Comparison of ENCODE assay signal across 2 cellular contexts in the genomic region with DNA sequence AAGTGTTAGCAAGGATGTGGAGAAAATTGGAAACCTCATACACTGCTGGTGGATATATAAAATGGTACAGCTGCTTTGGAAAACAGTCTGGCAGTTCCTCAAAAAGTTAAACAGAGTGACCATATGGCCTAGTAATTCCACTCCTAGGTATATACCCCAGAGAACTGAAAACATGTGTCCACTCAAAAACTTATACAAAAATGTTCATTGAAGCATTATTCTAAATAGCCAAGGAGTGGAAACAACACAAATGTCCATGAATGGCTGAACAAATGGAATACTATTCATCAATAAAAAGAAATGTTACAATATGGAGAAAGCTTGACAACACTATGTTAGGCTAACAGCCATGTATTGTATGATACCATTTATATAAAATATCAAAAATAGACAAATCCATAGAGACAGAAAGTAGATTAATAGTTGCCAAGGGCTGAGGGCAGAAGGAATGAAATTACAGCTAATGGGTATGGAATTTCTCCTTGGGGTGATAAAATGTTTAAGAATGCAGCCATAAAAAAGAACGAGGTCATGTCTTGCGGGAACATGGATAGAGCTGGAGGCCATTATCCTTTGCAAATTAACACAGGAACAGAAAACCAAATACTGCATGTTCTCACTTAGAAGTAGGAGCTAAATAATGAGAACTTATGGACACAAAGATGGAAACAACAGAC.
TF ChIP-seq lines count a peak whose summit lies in the region.

No MANE protein-coding gene starts in this region.

TF ChIP-seq in SK-N-SH treated with all-trans-retinoic acid at 6 μM for 48 hours, 23 proteins besides CTCF, POLR2A, EP300 and RAD21 (continued from another document):
- TF ChIP-seq, protein P1, sequence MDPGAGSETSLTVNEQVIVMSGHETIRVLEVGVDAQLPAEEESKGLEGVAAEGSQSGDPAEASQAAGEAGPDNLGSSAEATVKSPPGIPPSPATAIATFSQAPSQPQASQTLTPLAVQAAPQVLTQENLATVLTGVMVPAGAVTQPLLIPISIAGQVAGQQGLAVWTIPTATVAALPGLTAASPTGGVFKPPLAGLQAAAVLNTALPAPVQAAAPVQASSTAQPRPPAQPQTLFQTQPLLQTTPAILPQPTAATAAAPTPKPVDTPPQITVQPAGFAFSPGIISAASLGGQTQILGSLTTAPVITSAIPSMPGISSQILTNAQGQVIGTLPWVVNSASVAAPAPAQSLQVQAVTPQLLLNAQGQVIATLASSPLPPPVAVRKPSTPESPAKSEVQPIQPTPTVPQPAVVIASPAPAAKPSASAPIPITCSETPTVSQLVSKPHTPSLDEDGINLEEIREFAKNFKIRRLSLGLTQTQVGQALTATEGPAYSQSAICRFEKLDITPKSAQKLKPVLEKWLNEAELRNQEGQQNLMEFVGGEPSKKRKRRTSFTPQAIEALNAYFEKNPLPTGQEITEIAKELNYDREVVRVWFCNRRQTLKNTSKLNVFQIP (CRISPR knock-in tag; IDR thresholded peaks at IDR 0.05; ENCODE audit: borderline replicate concordance, low read depth): no peak
TF ChIP-seq in SK-N-SH treated with all-trans-retinoic acid at 6 μM for 48 hours: peak in this region for 2.

TF ChIP-seq in WTC11, 78 proteins besides CTCF, POLR2A, EP300 and RAD21 (continued from another document):
- TF ChIP-seq KAT7 (CRISPR knock-in tag; IDR thresholded peaks at IDR 0.05; ENCODE audit: borderline replicate concordance): no peak
- TF ChIP-seq CBFB (CRISPR knock-in tag; IDR thresholded peaks at IDR 0.05; ENCODE audit: low read depth): no peak
- TF ChIP-seq, protein P2, sequence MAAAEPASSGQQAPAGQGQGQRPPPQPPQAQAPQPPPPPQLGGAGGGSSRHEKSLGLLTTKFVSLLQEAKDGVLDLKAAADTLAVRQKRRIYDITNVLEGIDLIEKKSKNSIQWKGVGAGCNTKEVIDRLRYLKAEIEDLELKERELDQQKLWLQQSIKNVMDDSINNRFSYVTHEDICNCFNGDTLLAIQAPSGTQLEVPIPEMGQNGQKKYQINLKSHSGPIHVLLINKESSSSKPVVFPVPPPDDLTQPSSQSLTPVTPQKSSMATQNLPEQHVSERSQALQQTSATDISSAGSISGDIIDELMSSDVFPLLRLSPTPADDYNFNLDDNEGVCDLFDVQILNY (CRISPR knock-in tag; IDR thresholded peaks at IDR 0.05): no peak
- TF ChIP-seq ATF1 (CRISPR knock-in tag; IDR thresholded peaks at IDR 0.05): no peak
- TF ChIP-seq ZNF396 (CRISPR knock-in tag; IDR thresholded peaks at IDR 0.05; ENCODE audit: borderline replicate concordance): no peak
